8 cellular contexts compared by ENCODE assay signal in genomic region chr9:128127568-128127989, GRCh38. TPM values are rescaled to one million over a fixed set of nuclear protein-coding genes. Genes with fewer than 3 reads are reported as not detected.
DNase-seq lines count a peak whose midpoint lies in the region; ATAC-seq lines count a peak whose summit lies in the region.

Gene PTGES2, minus strand, starts transcription at chr9:128127729. Its CDS starts 12 bp downstream, at chr9:128127717.

- H3K36me3 Mint-ChIP-seq in activated CD4-positive, alpha-beta T cell treated with anti-CD3 and anti-CD28 coated beads for 36 hours (ENCODE audit: low read depth) = peaks cover 15% of the 10 kb centered on the region

- DNase-seq in SIG-M5 treated with dmso at 0.1 percent for 504 hours (lab: John Stamatoyannopoulos, UW; ENCODE audit: unreplicated experiment) (peak; percentile 71), SIG-M5 (lab: John Stamatoyannopoulos, UW) (no peak), NCI-H2196 treated with DMSO at 0.1 percent for 48 hours (lab: John Stamatoyannopoulos, UW; ENCODE audit: unreplicated experiment) (peak; percentile 49)
- peak; percentile 88 for DNase-seq in activated CD4-positive, alpha-beta T cell treated with anti-CD3 and anti-CD28 coated beads for 36 hours
- DNase-seq in stimulated activated CD4-positive, alpha-beta T cell treated with anti-CD3 and anti-CD28 coated beads, Interleukin-1b, Interleukin-23, amount 100 ng/mL, for 24 hours (ENCODE audit: low read depth in 4 of 4, low spot score in 1 of 4) = peak; percentile 57 to 75 (median 59)

- H3K9me3 Mint-ChIP-seq in activated CD4-positive, alpha-beta T cell treated with anti-CD3 and anti-CD28 coated beads for 36 hours (ENCODE audit: low read depth) = no peaks in the 10 kb centered on the region

- peak within 1 kb of the TSS; percentile 96 for H3K4me3 Mint-ChIP-seq in activated CD4-positive, alpha-beta T cell treated with anti-CD3 and anti-CD28 coated beads for 36 hours

- POLR2A ChIA-PET in activated CD4-positive, alpha-beta T cell treated with anti-CD3 and anti-CD28 coated beads for 36 hours (lab: Charles Lee) = interaction anchor here (1.3 kb wide), 1 partner anchor 33 kb away, joined by 5 read pairs; the partner anchor contains the start of gene BBLN

- peak; percentile 43 for ATAC-seq in HG02973 (IDR thresholded peaks at IDR 0.05; ENCODE audit: unreplicated experiment)
- peak; percentile 73 for ATAC-seq in activated CD4-positive, alpha-beta T cell treated with anti-CD3 and anti-CD28 coated beads for 36 hours

- peaks cover 2% of the 10 kb centered on the region for H3K27me3 Mint-ChIP-seq in activated CD4-positive, alpha-beta T cell treated with anti-CD3 and anti-CD28 coated beads for 36 hours

- peaks cover 29% of the 10 kb centered on the region for H3K4me1 Mint-ChIP-seq in activated CD4-positive, alpha-beta T cell treated with anti-CD3 and anti-CD28 coated beads for 36 hours

- intact Hi-C loops in activated CD4-positive, alpha-beta T cell treated with anti-CD3 and anti-CD28 coated beads for 36 hours (cut with DNase I, micrococcal nuclease) = loop anchor here (1.0 to 5.0 kb wide), 6 partner anchors 10 to 905 kb away; partner anchors contain the start of genes COQ4 (in 1 of the 2), NAIF1 (in 1 of the 2), SET (in 1 of the 2) and SLC25A25 (in 1 of the 2)

- peak within 1 kb of the TSS; percentile 99 for H3K27ac ChIP-seq in cingulate gyrus (ENCODE audit: low read depth, low read length)
- H3K27ac ChIP-seq in layer of hippocampus (ENCODE audit: low read depth, low read length) = peak within 1 kb of the TSS; percentile 100

- CTCF ChIA-PET in activated CD4-positive, alpha-beta T cell treated with anti-CD3 and anti-CD28 coated beads for 36 hours (lab: Charles Lee) = interaction anchor here (0.5 to 1.2 kb wide), 2 partner anchors 10 to 241 kb away, joined by 3 read pairs; no protein-coding TSS in a partner anchor

- H3K27ac Mint-ChIP-seq in activated CD4-positive, alpha-beta T cell treated with anti-CD3 and anti-CD28 coated beads for 36 hours = peak within 1 kb of the TSS; percentile 96

- no peaks in the 10 kb centered on the region for H3K27me3 ChIP-seq in layer of hippocampus (ENCODE audit: control insufficient read depth, insufficient read depth, low read length)

RNA-seq across cellular contexts. Expression of gene PTGES2, which starts in this region (rescaled TPM):
- total RNA-seq in activated CD4-positive, alpha-beta T cell treated with anti-CD3 and anti-CD28 coated beads for 36 hours = 10 to 100 TPM; 47.7 to 48.5 TPM
